ENCODE assay signal across 8 cellular contexts in genomic region chr20:52493177-52493711, GRCh38.
DNase-seq lines count a peak whose midpoint lies in the region; ATAC-seq and TF ChIP-seq lines count a peak whose summit lies in the region.

No MANE protein-coding gene starts in this region.

- TF ChIP-seq CTCF in MM.1S (IDR thresholded peaks at IDR 0.05; ENCODE audit: low read length) (no peak), fibroblast of pulmonary artery (IDR thresholded peaks at IDR 0.05; ENCODE audit: low read length, missing control alignments) (no peak)

- H3K4me2 ChIP-seq in MM.1S (ENCODE audit: low read depth, low read length), result peak overlapping the region; percentile 19; the same call in 1 of the 2 replicates

- no peaks in the 10 kb centered on the region for H3K27me3 ChIP-seq in MM.1S (replicated peaks; ENCODE audit: insufficient read depth, low read length)

- no peak overlapping the region for H2AFZ ChIP-seq in MM.1S (ENCODE audit: low read length)

- no peak for ATAC-seq in GM18502 (IDR thresholded peaks at IDR 0.05; ENCODE audit: poor library complexity, unreplicated experiment)

- no peaks in the 10 kb centered on the region for H3F3A ChIP-seq in MM.1S (ENCODE audit: insufficient read depth, low read length)

- H3K27ac ChIP-seq in MM.1S (ENCODE audit: low read length), result no peak overlapping the region

- DNase-seq in MM.1S (peak; percentile 33), SK-N-DZ (ENCODE audit: low spot score) (peak; percentile 73), fibroblast of pulmonary artery (ENCODE audit: low read depth) (peak; percentile 80), HT-29 (ENCODE audit: low spot score) (no peak), middle frontal gyrus (ENCODE audit: extremely low spot score, low spot score) (no peak), pons (ENCODE audit: low spot score) (no peak)
- DNase-seq in stimulated activated CD4-positive, alpha-beta T cell treated with anti-CD3 and anti-CD28 coated beads, Interleukin-1b, Interleukin-23, amount 100 ng/mL, for 48 hours, result peak; percentile 5

- H4K20me1 ChIP-seq in MM.1S (ENCODE audit: insufficient read depth, low read length), result no peaks in the 10 kb centered on the region

- no peaks in the 10 kb centered on the region for H3K4me1 ChIP-seq in MM.1S (ENCODE audit: low read length)

- H3K36me3 ChIP-seq in MM.1S (replicated peaks; ENCODE audit: insufficient read depth, low read length), result no peaks in the 10 kb centered on the region

- no peak overlapping the region for H3K4me3 ChIP-seq in MM.1S (ENCODE audit: low read length)
- H3K4me3 ChIP-seq in fibroblast of pulmonary artery (replicated peaks; ENCODE audit: low read depth, low read length), result peak overlapping the region; percentile 39

- H3K9me3 ChIP-seq in MM.1S (replicated peaks; ENCODE audit: insufficient read depth, low read length), result no peaks in the 10 kb centered on the region

- H3K79me2 ChIP-seq in MM.1S (ENCODE audit: low read length), result no peaks in the 10 kb centered on the region

- H3K9me2 ChIP-seq in MM.1S (replicated peaks; ENCODE audit: insufficient read depth, low read length), result no peaks in the 10 kb centered on the region

- H3K9ac ChIP-seq in MM.1S (ENCODE audit: low read length), result no peak overlapping the region

Comparison
In these comparisons a context has a peak if more than half of its experiments do, and no peak if none do; other contexts are left out.
1. DNase-seq: peak in MM.1S (single experiment), SK-N-DZ (single experiment), fibroblast of pulmonary artery (single experiment) and stimulated activated CD4-positive, alpha-beta T cell treated with anti-CD3 and anti-CD28 coated beads, Interleukin-1b, Interleukin-23, amount 100 ng/mL, for 48 hours (single experiment); none in HT-29 (single experiment), middle frontal gyrus (single experiment) and pons (single experiment).